19 cellular contexts compared by ENCODE assay signal in genomic region chr17:28333083-28333746, GRCh38. TPM values are rescaled to one million over a fixed set of nuclear protein-coding genes. Genes with fewer than 3 reads are reported as not detected.
DNase-seq lines count a peak whose midpoint lies in the region; ATAC-seq, FAIRE-seq and TF ChIP-seq lines count a peak whose summit lies in the region.
"Had no signal": no experiment of that assay in that cellular context is flagged by ENCODE, and none has a peak within 500 bp of the region (broad histone marks: within the 10 kb centered on the region; RNA-seq: fewer than 3 reads in every experiment).

No MANE protein-coding gene starts in this region.

- no peak overlapping the region for H3K27ac Mint-ChIP-seq in astrocyte (ENCODE audit: unreplicated experiment)
- peak overlapping the region in 8 of 10 donors; percentile 13 to 99 (median 75) for H3K27ac Mint-ChIP-seq in naive thymus-derived CD8-positive, alpha-beta T cell
- H3K27ac Mint-ChIP-seq: GM23338 had no signal

- H3K4me1 ChIP-seq in BLaER1 treated with 17β-estradiol and CSF1 and Interleukin-3, amounts not matched to agents 10 nM and 100 nM, result peaks cover 28 to 44% (median 33%) of the 10 kb centered on the region in 10 experiments
- H3K4me1 ChIP-seq in astrocyte (ENCODE audit: insufficient read depth, low read length), result peaks cover 34% of the 10 kb centered on the region

- H3K9ac ChIP-seq in BLaER1 treated with 17β-estradiol and CSF1 and Interleukin-3, amounts not matched to agents 10 nM and 100 nM, result peak overlapping the region in 7 of 11 experiments; percentile 14 to 85 (median 80); a peak in 9 of 22 replicates
- no peak overlapping the region for H3K9ac ChIP-seq in astrocyte (ENCODE audit: low read length)

- H3K27me3 ChIP-seq in BLaER1 treated with 17β-estradiol and CSF1 and Interleukin-3, amounts not matched to agents 10 nM and 100 nM, result no peaks in the 10 kb centered on the region
- no peaks in the 10 kb centered on the region for H3K27me3 ChIP-seq in astrocyte (ENCODE audit: insufficient read depth, low read length)
- H3K27me3 ChIP-seq: BLaER1, gastroesophageal sphincter had no signal

- no peak for FAIRE-seq in astrocyte (lab: Jason Lieb, UNC)
- FAIRE-seq: endothelial cell of umbilical vein had no signal

- no peak for ATAC-seq in naive thymus-derived CD8-positive, alpha-beta T cell
- no peak for ATAC-seq in HG02973 (IDR thresholded peaks at IDR 0.05; ENCODE audit: unreplicated experiment)
- ATAC-seq: gastroesophageal sphincter; GM23338; stimulated activated naive CD8-positive, alpha-beta T cell treated with anti-CD3 and anti-CD28 coated beads, Interleukin-15, amount 100 ng/mL, for 72 hours had no signal

- peaks cover 72% of the 10 kb centered on the region for H3K79me2 ChIP-seq in astrocyte (ENCODE audit: insufficient read depth, low read length)

- peaks cover 11% of the 10 kb centered on the region for H3K36me3 Mint-ChIP-seq in astrocyte (ENCODE audit: low read depth, unreplicated experiment)
- peaks cover 0 to 36% (median 5%) of the 10 kb centered on the region in 3 donors for H3K36me3 Mint-ChIP-seq in naive thymus-derived CD8-positive, alpha-beta T cell

- peak; percentile 30 for DNase-seq in EH (ENCODE audit: low read depth)
- no peak for DNase-seq in astrocyte (ENCODE audit: low read depth)
- DNase-seq in naive thymus-derived CD8-positive, alpha-beta T cell, result no peak
- DNase-seq in NCI-H1436 (lab: John Stamatoyannopoulos, UW), result no peak
- no peak for DNase-seq in NCI-H187 (lab: John Stamatoyannopoulos, UW)
- DNase-seq in cerebellar cortex (ENCODE audit: low spot score), result no peak
- DNase-seq: caudate nucleus; DND-41; NCI-H1092; NCI-H226; SHP77; stimulated activated naive CD8-positive, alpha-beta T cell treated with anti-CD3 and anti-CD28 coated beads, Interleukin-15, amount 100 ng/mL, for 72 hours had no signal

- peak overlapping the region in 3 of 11 experiments; percentile 1 to 88 (median 75); a peak in 2 of 22 replicates for H3K27ac ChIP-seq in BLaER1 treated with 17β-estradiol and CSF1 and Interleukin-3, amounts not matched to agents 10 nM and 100 nM
- H3K27ac ChIP-seq in astrocyte (ENCODE audit: low read depth, low read length), result no peak overlapping the region
- H3K27ac ChIP-seq: BLaER1, gastroesophageal sphincter had no signal

- H3K4me2 ChIP-seq in BLaER1 treated with 17β-estradiol and CSF1 and Interleukin-3, amounts not matched to agents 10 nM and 100 nM, result peak overlapping the region in 10 of 11 experiments; percentile 88 to 97 (median 94); a peak in 13 of 22 replicates
- peak overlapping the region; percentile 95 for H3K4me2 ChIP-seq in astrocyte (ENCODE audit: low read length)
- H3K4me2 ChIP-seq: GM23338 had no signal

- no peaks in the 10 kb centered on the region for H3K9me3 Mint-ChIP-seq in astrocyte (ENCODE audit: unreplicated experiment)
- no peaks in the 10 kb centered on the region for H3K9me3 Mint-ChIP-seq in naive thymus-derived CD8-positive, alpha-beta T cell
- H3K9me3 Mint-ChIP-seq: GM23338; stimulated activated naive CD8-positive, alpha-beta T cell treated with anti-CD3 and anti-CD28 coated beads, Interleukin-15, amount 100 ng/mL, for 72 hours had no signal

- peaks cover 31% of the 10 kb centered on the region for H3K4me1 Mint-ChIP-seq in astrocyte (ENCODE audit: low read depth, unreplicated experiment)
- peaks cover 29 to 59% (median 50%) of the 10 kb centered on the region in 4 donors for H3K4me1 Mint-ChIP-seq in naive thymus-derived CD8-positive, alpha-beta T cell

- H3K4me3 Mint-ChIP-seq in astrocyte (ENCODE audit: unreplicated experiment), result peak overlapping the region; percentile 99
- H3K4me3 Mint-ChIP-seq in naive thymus-derived CD8-positive, alpha-beta T cell, result peak overlapping the region in 7 of 10 donors; percentile 9 to 99 (median 95)

- no peaks in the 10 kb centered on the region for H3K9me3 ChIP-seq in BLaER1 treated with 17β-estradiol and CSF1 and Interleukin-3, amounts not matched to agents 10 nM and 100 nM (replicated peaks in 1 of 11)
- no peaks in the 10 kb centered on the region for H3K9me3 ChIP-seq in astrocyte (ENCODE audit: insufficient read depth, low read depth, low read length)
- H3K9me3 ChIP-seq: BLaER1, gastroesophageal sphincter had no signal

- peaks cover 30 to 42% (median 38%) of the 10 kb centered on the region in 11 experiments for H3K36me3 ChIP-seq in BLaER1 treated with 17β-estradiol and CSF1 and Interleukin-3, amounts not matched to agents 10 nM and 100 nM
- H3K36me3 ChIP-seq in astrocyte (ENCODE audit: insufficient read depth, low read length), result peaks cover 11% of the 10 kb centered on the region

- peaks cover 0 to 58% (median 15%) of the 10 kb centered on the region in 11 experiments; a peak in 14 of 22 replicates for H4K20me1 ChIP-seq in BLaER1 treated with 17β-estradiol and CSF1 and Interleukin-3, amounts not matched to agents 10 nM and 100 nM
- peaks cover 70% of the 10 kb centered on the region for H4K20me1 ChIP-seq in astrocyte (ENCODE audit: insufficient read depth, low read length)

- no peak for TF ChIP-seq CTCF in astrocyte (IDR thresholded peaks at IDR 0.05; ENCODE audit: insufficient read depth, low read depth, low read length)

- H3K27me3 Mint-ChIP-seq in astrocyte (ENCODE audit: low read depth, unreplicated experiment), result no peaks in the 10 kb centered on the region
- H3K27me3 Mint-ChIP-seq in naive thymus-derived CD8-positive, alpha-beta T cell, result no peaks in the 10 kb centered on the region
- H3K27me3 Mint-ChIP-seq: activated naive CD8-positive, alpha-beta T cell; stimulated activated naive CD8-positive, alpha-beta T cell treated with anti-CD3 and anti-CD28 coated beads, Interleukin-15, amount 100 ng/mL, for 72 hours had no signal

- POLR2A ChIA-PET in naive thymus-derived CD8-positive, alpha-beta T cell (lab: Charles Lee), result interaction anchor here (3.8 kb wide), 1 partner anchor 14 kb away, joined by 26 read pairs; the partner anchor contains the start of gene TMEM97

- no peak overlapping the region for H2AFZ ChIP-seq in astrocyte (ENCODE audit: low read depth, low read length)
- H2AFZ ChIP-seq: GM23338 had no signal

- no peak overlapping the region for H3K4me3 ChIP-seq in BLaER1 treated with 17β-estradiol and CSF1 and Interleukin-3, amounts not matched to agents 10 nM and 100 nM
- H3K4me3 ChIP-seq in astrocyte (ENCODE audit: insufficient read depth, low read depth, low read length), result no peak overlapping the region

RNA-seq across cellular contexts. Expression of gene IFT20, which starts 2.1 kb away (rescaled TPM):
- 69.9 and 70.4 TPM in 2 replicates for total RNA-seq in astrocyte
- 10 to 100 TPM; 32.0 to 38.0 TPM for total RNA-seq in naive thymus-derived CD8-positive, alpha-beta T cell
- 10 to 100 TPM; 44.1 to 56.6 (median 54.0) TPM for polyA plus RNA-seq in naive thymus-derived CD8-positive, alpha-beta T cell

RNA-seq across cellular contexts. Expression of gene TNFAIP1, which starts 2.3 kb away (rescaled TPM):
- total RNA-seq in astrocyte, result 87.0 and 100 TPM in 2 replicates
- total RNA-seq in naive thymus-derived CD8-positive, alpha-beta T cell, result 10 to 100 TPM; 20.6 to 23.7 TPM
- polyA plus RNA-seq in naive thymus-derived CD8-positive, alpha-beta T cell, result 1 to 10 TPM; 5.6 to 9.4 (median 7.1) TPM

RNA-seq across cellular contexts. Expression of gene TMEM97, which starts 14.2 kb away (rescaled TPM):
- 13.4 and 20.4 TPM in 2 replicates for total RNA-seq in astrocyte
- total RNA-seq in naive thymus-derived CD8-positive, alpha-beta T cell, result 1 to 10 TPM; 5.9 to 6.2 TPM
- 10 to 100 TPM in 1 of 3 donors, 1 to 10 TPM in 2; 7.1 to 10.1 (median 9.3) TPM for polyA plus RNA-seq in naive thymus-derived CD8-positive, alpha-beta T cell

RNA-seq across cellular contexts. Expression of gene POLDIP2, which starts 24.1 kb away (rescaled TPM):
- 78.6 and 79.1 TPM in 2 replicates for total RNA-seq in astrocyte
- total RNA-seq in naive thymus-derived CD8-positive, alpha-beta T cell, result 10 to 100 TPM; 35.4 to 37.5 TPM
- 10 to 100 TPM; 81.3 to 90.3 (median 85.6) TPM for polyA plus RNA-seq in naive thymus-derived CD8-positive, alpha-beta T cell

RNA-seq across cellular contexts. Expression of gene SEBOX, which starts 31.8 kb away (rescaled TPM):
- not detected in 2 replicates for total RNA-seq in astrocyte
- total RNA-seq in naive thymus-derived CD8-positive, alpha-beta T cell, result not detected
- not detected for polyA plus RNA-seq in naive thymus-derived CD8-positive, alpha-beta T cell
- total RNA-seq: endothelial cell of umbilical vein, gastroesophageal sphincter, GM23338 had no signal
- polyA plus RNA-seq: endothelial cell of umbilical vein, GM23338 had no signal
